Comparison of ENCODE assay signal across 1 cellular context in genomic region chr11:18524248-18524647, GRCh38.
TF ChIP-seq lines count a peak whose summit lies in the region.

No MANE protein-coding gene starts in this region.

TF ChIP-seq in HepG2, 621 proteins besides CTCF, POLR2A, EP300 and RAD21 (continued from another document and continues in another):
- TF ChIP-seq, protein P1, sequence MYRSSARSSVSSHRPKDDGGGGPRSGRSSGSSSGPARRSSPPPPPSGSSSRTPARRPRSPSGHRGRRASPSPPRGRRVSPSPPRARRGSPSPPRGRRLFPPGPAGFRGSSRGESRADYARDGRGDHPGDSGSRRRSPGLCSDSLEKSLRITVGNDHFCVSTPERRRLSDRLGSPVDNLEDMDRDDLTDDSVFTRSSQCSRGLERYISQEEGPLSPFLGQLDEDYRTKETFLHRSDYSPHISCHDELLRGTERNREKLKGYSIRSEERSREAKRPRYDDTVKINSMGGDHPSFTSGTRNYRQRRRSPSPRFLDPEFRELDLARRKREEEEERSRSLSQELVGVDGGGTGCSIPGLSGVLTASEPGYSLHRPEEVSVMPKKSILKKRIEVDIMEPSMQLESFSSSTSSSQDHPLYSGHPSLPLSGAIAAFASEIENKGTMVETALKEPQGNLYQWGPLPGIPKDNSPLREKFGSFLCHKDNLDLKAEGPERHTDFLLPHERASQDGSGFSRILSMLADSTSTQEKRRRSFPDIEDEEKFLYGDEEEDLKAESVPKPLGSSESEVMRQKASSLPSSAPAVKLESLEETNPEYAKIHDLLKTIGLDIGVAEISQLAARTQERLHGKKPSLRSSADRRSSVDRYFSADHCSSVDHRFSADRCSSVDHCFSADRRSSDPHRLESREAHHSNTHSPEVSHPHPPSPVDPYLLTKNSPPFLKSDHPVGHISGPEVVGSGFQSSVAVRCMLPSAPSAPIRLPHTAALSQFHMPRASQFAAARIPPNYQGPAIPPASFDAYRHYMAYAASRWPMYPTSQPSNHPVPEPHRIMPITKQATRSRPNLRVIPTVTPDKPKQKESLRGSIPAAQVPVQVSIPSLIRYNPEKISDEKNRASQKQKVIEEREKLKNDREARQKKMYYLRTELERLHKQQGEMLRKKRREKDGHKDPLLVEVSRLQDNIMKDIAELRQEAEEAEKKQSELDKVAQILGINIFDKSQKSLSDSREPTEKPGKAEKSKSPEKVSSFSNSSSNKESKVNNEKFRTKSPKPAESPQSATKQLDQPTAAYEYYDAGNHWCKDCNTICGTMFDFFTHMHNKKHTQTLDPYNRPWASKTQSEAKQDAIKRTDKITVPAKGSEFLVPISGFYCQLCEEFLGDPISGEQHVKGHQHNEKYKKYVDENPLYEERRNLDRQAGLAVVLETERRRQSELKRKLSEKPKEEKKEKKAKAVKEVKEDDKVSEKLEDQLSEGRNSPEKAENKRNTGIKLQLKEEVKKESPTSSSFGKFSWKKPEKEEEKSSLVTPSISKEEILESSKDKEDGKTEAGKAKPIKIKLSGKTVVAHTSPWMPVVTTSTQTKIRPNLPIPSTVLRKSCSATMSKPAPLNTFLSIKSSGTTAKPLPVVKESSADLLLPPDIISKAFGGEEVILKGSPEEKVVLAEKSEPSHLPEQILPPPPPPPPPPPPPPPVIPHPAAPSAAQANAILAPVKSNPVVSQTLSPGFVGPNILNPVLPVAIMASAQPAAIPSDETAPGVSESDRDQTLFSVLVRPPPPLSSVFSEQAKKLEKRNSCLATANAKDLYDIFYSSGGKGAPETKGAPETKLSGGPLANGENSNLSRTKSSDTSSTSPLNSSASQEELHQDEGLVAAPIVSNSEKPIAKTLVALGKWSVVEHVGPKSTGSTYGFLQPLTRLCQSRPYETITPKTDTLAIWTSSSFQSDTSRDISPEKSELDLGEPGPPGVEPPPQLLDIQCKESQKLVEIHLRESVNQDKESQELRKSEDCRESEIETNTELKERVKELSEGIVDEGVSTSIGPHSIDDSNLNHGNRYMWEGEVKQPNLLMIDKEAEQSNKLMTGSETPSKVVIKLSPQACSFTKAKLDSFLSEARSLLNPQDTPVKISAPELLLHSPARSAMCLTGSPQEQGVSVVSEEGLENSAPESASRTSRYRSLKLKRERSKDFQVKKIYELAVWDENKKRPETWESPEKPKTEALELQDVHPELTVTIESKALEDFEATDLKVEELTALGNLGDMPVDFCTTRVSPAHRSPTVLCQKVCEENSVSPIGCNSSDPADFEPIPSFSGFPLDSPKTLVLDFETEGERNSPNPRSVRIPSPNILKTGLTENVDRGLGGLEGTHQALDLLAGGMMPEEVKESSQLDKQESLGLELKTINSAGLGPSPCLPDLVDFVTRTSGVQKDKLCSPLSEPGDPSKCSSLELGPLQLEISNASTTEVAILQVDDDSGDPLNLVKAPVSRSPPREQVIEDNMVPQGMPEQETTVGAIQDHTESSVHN (CRISPR knock-in tag; IDR thresholded peaks at IDR 0.05): no peak
- TF ChIP-seq MZF1 (CRISPR knock-in tag; IDR thresholded peaks at IDR 0.05; ENCODE audit: borderline replicate concordance) (no peak), POLR2AphosphoS2 (IDR thresholded peaks at IDR 0.05; ENCODE audit: low read depth, low read length) (no peak), RNF2 (conservative IDR thresholded peaks at IDR 0.05; ENCODE audit: low read depth) (no peak), EHMT2 (IDR thresholded peaks at IDR 0.05; ENCODE audit: borderline replicate concordance, low read depth, low read length) (no peak), ZNF34 (CRISPR knock-in tag; IDR thresholded peaks at IDR 0.05; ENCODE audit: borderline replicate concordance) (no peak), ZFP41 (CRISPR knock-in tag; IDR thresholded peaks at IDR 0.05; ENCODE audit: borderline replicate concordance) (no peak), ZNF629 (CRISPR knock-in tag; conservative IDR thresholded peaks at IDR 0.05) (no peak), ARHGAP35 (CRISPR knock-in tag; IDR thresholded peaks at IDR 0.05; ENCODE audit: borderline replicate concordance) (no peak), ELK4 (CRISPR knock-in tag; IDR thresholded peaks at IDR 0.05; ENCODE audit: borderline replicate concordance) (no peak), FOXK2 (IDR thresholded peaks at IDR 0.05) (no peak), HOXA7 (CRISPR knock-in tag; IDR thresholded peaks at IDR 0.05) (no peak), CENPBD1 (CRISPR knock-in tag; IDR thresholded peaks at IDR 0.05; ENCODE audit: borderline replicate concordance, low read depth) (no peak), FOXO1 (CRISPR knock-in tag; IDR thresholded peaks at IDR 0.05) (peak; percentile 52; the same call in 1 of the 2 replicates), PRMT3 (CRISPR knock-in tag; IDR thresholded peaks at IDR 0.05; ENCODE audit: borderline replicate concordance, low read depth) (no peak), HMGA1 (CRISPR knock-in tag; conservative IDR thresholded peaks at IDR 0.05) (no peak), ZNF33A (CRISPR knock-in tag; IDR thresholded peaks at IDR 0.05; ENCODE audit: borderline replicate concordance) (no peak), ZNF782 (CRISPR knock-in tag; IDR thresholded peaks at IDR 0.05; ENCODE audit: borderline replicate concordance) (no peak), ZNF12 (CRISPR knock-in tag; IDR thresholded peaks at IDR 0.05) (no peak), ZEB1 (IDR thresholded peaks at IDR 0.05; ENCODE audit: insufficient replicate concordance, low read depth) (no peak), TOE1 (CRISPR knock-in tag; IDR thresholded peaks at IDR 0.05) (no peak), ZNF670 (CRISPR knock-in tag; IDR thresholded peaks at IDR 0.05; ENCODE audit: borderline replicate concordance) (no peak), RORA (CRISPR knock-in tag; IDR thresholded peaks at IDR 0.05) (no peak), ELF4 (CRISPR knock-in tag; IDR thresholded peaks at IDR 0.05; ENCODE audit: borderline replicate concordance) (no peak), ZNF256 (CRISPR knock-in tag; conservative IDR thresholded peaks at IDR 0.05) (no peak), TBX2 (CRISPR knock-in tag; IDR thresholded peaks at IDR 0.05; ENCODE audit: borderline replicate concordance) (no peak), SOX5 (CRISPR knock-in tag; IDR thresholded peaks at IDR 0.05; ENCODE audit: borderline replicate concordance) (peak; percentile 78; the same call in 1 of the 2 replicates), ZSCAN22 (CRISPR knock-in tag; IDR thresholded peaks at IDR 0.05) (no peak), GATAD2A (CRISPR knock-in tag; IDR thresholded peaks at IDR 0.05) (peak; percentile 77), ZNF556 (CRISPR knock-in tag; IDR thresholded peaks at IDR 0.05; ENCODE audit: borderline replicate concordance) (no peak), GABPA (IDR thresholded peaks at IDR 0.05; ENCODE audit: low read depth, low read length) (no peak), GABPA (CRISPR knock-in tag; IDR thresholded peaks at IDR 0.05; ENCODE audit: low read depth) (peak; percentile 48; the same call in 1 of the 2 replicates), NR1H2 (CRISPR knock-in tag; IDR thresholded peaks at IDR 0.05; ENCODE audit: borderline replicate concordance, low read depth) (no peak), AHR (CRISPR knock-in tag; IDR thresholded peaks at IDR 0.05) (no peak), HNRNPH1 (optimal IDR thresholded peaks at IDR 0.05; ENCODE audit: low read depth, low read length) (no peak), ZNF687 (CRISPR knock-in tag; IDR thresholded peaks at IDR 0.05) (no peak), NFIB (CRISPR knock-in tag; IDR thresholded peaks at IDR 0.05; ENCODE audit: borderline replicate concordance) (no peak), LCORL (IDR thresholded peaks at IDR 0.05) (no peak), LCORL (CRISPR knock-in tag; IDR thresholded peaks at IDR 0.05) (no peak), FOXP1 (IDR thresholded peaks at IDR 0.05) (no peak), FOXP1 (CRISPR knock-in tag; IDR thresholded peaks at IDR 0.05) (0 out of 2 replicates have a peak, but pooled peaks have one; percentile 23)
- TF ChIP-seq, protein P2, sequence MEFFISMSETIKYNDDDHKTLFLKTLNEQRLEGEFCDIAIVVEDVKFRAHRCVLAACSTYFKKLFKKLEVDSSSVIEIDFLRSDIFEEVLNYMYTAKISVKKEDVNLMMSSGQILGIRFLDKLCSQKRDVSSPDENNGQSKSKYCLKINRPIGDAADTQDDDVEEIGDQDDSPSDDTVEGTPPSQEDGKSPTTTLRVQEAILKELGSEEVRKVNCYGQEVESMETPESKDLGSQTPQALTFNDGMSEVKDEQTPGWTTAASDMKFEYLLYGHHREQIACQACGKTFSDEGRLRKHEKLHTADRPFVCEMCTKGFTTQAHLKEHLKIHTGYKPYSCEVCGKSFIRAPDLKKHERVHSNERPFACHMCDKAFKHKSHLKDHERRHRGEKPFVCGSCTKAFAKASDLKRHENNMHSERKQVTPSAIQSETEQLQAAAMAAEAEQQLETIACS (CRISPR knock-in tag; IDR thresholded peaks at IDR 0.05): no peak
- TF ChIP-seq, protein P3, sequence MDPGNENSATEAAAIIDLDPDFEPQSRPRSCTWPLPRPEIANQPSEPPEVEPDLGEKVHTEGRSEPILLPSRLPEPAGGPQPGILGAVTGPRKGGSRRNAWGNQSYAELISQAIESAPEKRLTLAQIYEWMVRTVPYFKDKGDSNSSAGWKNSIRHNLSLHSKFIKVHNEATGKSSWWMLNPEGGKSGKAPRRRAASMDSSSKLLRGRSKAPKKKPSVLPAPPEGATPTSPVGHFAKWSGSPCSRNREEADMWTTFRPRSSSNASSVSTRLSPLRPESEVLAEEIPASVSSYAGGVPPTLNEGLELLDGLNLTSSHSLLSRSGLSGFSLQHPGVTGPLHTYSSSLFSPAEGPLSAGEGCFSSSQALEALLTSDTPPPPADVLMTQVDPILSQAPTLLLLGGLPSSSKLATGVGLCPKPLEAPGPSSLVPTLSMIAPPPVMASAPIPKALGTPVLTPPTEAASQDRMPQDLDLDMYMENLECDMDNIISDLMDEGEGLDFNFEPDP (CRISPR knock-in tag; conservative IDR thresholded peaks at IDR 0.05): no peak
- TF ChIP-seq, protein P4, sequence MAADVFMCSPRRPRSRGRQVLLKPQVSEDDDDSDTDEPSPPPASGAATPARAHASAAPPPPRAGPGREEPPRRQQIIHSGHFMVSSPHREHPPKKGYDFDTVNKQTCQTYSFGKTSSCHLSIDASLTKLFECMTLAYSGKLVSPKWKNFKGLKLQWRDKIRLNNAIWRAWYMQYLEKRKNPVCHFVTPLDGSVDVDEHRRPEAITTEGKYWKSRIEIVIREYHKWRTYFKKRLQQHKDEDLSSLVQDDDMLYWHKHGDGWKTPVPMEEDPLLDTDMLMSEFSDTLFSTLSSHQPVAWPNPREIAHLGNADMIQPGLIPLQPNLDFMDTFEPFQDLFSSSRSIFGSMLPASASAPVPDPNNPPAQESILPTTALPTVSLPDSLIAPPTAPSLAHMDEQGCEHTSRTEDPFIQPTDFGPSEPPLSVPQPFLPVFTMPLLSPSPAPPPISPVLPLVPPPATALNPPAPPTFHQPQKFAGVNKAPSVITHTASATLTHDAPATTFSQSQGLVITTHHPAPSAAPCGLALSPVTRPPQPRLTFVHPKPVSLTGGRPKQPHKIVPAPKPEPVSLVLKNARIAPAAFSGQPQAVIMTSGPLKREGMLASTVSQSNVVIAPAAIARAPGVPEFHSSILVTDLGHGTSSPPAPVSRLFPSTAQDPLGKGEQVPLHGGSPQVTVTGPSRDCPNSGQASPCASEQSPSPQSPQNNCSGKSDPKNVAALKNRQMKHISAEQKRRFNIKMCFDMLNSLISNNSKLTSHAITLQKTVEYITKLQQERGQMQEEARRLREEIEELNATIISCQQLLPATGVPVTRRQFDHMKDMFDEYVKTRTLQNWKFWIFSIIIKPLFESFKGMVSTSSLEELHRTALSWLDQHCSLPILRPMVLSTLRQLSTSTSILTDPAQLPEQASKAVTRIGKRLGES (CRISPR knock-in tag; IDR thresholded peaks at IDR 0.05; ENCODE audit: borderline replicate concordance): no peak
